Comparison of ENCODE assay signal across 9 cellular contexts in the genomic region with DNA sequence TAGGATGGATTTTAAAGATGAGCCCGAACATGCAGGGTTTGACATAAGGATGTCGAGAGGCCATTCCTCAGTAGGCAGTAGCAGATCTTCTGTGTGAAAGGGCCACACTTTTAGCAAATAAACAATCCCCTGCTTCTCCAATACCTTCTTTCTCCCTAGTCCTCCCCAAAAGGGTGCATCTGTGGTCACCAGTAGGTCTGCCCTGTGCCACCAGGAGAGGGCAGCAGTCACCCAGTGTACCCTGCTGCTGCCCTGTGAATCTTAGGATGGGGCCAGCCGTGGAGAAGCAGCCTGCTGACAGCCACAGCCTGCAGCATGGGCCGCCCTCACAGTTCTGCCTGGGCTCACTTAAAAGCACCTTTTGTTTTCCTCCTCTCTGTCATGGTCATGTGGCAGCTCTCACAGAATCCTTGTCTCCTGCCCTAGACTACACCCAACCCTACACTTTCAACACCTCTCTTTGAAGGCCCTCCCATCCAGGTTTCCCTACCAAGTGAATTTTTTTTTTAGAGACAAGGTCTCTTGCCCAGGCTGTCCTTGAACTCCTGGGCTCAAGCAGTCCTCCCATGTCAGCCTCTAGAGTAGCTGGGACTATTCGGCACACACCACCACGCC. TPM values are rescaled to one million over a fixed set of nuclear protein-coding genes. Genes with fewer than 3 reads are reported as not detected.
DNase-seq lines count a peak whose midpoint lies in the region; ATAC-seq and TF ChIP-seq lines count a peak whose summit lies in the region.
"Not testable (repeated sequence)": the region's sequence is repeated elsewhere in the genome, so short reads cannot be mapped to it uniquely, and the experiment has no call there.
"Had no signal": no experiment of that assay in that cellular context is flagged by ENCODE, and none has a peak within 500 bp of the region (broad histone marks: within the 10 kb centered on the region; RNA-seq: fewer than 3 reads in every experiment).

No MANE protein-coding gene starts in this region.

- H4K20me1 ChIP-seq in OCI-LY7 (ENCODE audit: insufficient read depth, low read length): not testable (repeated sequence)

- not testable (repeated sequence) for H3K9me2 ChIP-seq in OCI-LY7 (ENCODE audit: insufficient read depth, low read length)

- not testable (repeated sequence) for H3K27me3 Mint-ChIP-seq in CD4-positive, CD25-positive, alpha-beta regulatory T cell; naive B cell

- not testable (repeated sequence) for ATAC-seq in CD4-positive, CD25-positive, alpha-beta regulatory T cell (ENCODE audit: low read depth in 2 of 2); foreskin keratinocyte; naive B cell (ENCODE audit: low read depth in 2 of 2)

- not testable (repeated sequence) for H3K9me3 Mint-ChIP-seq in CD4-positive, CD25-positive, alpha-beta regulatory T cell; naive B cell

- H2AFZ ChIP-seq in OCI-LY7 (ENCODE audit: low read length): not testable (repeated sequence)

- not testable (repeated sequence) for H3K4me1 ChIP-seq in CD4-positive, CD25-positive, alpha-beta regulatory T cell (ENCODE audit: control insufficient read depth, insufficient read depth, low read length, poor library complexity, severe bottlenecking); foreskin keratinocyte
- H3K4me1 ChIP-seq in OCI-LY7 (ENCODE audit: insufficient read depth, low read length, poor library complexity, severe bottlenecking): peaks cover 33% of the 10 kb centered on the region

- H3K27me3 ChIP-seq in CD4-positive, CD25-positive, alpha-beta regulatory T cell (ENCODE audit: control insufficient read depth, insufficient read depth, low read length); foreskin keratinocyte: not testable (repeated sequence)

- not testable (repeated sequence) for H3K4me3 ChIP-seq in CD4-positive, CD25-positive, alpha-beta regulatory T cell (ENCODE audit: low read depth, low read length); HFF-Myc (replicated peaks; ENCODE audit: low read depth, low read length); OCI-LY7 (ENCODE audit: low read depth, low read length, poor library complexity, severe bottlenecking)

- H3K4me1 Mint-ChIP-seq in CD4-positive, CD25-positive, alpha-beta regulatory T cell: peaks cover 3 to 15% (median 9%) of the 10 kb centered on the region in 4 donors
- H3K4me1 Mint-ChIP-seq in naive B cell: peaks cover 6 to 21% (median 7%) of the 10 kb centered on the region in 3 donors

- H3K36me3 ChIP-seq in CD4-positive, CD25-positive, alpha-beta regulatory T cell (ENCODE audit: control insufficient read depth, insufficient read depth, low read length); OCI-LY7 (ENCODE audit: insufficient read depth, low read length): not testable (repeated sequence)

- TF ChIP-seq CTCF in HFF-Myc (IDR thresholded peaks at IDR 0.05; ENCODE audit: low read depth, low read length, missing control alignments) (peak; percentile 54), OCI-LY7 (conservative IDR thresholded peaks at IDR 0.05; ENCODE audit: low read length) (peak; percentile 66), foreskin keratinocyte (conservative IDR thresholded peaks at IDR 0.05) (peak; percentile 78)

- CTCF ChIA-PET in OCI-LY7 (lab: Charles Lee; ENCODE audit: unreplicated experiment): not testable (repeated sequence)

- not testable (repeated sequence) for H3K27ac ChIP-seq in CD4-positive, CD25-positive, alpha-beta regulatory T cell (ENCODE audit: insufficient read depth, low read length, poor library complexity, severe bottlenecking); OCI-LY7 (ENCODE audit: low read depth, low read length, poor library complexity, severe bottlenecking); foreskin keratinocyte

- intact Hi-C loops in OCI-LY7 (cut with micrococcal nuclease; ENCODE audit: unreplicated experiment): not testable (repeated sequence)

- H3K9me3 ChIP-seq in CD4-positive, CD25-positive, alpha-beta regulatory T cell (ENCODE audit: control insufficient read depth in 2 of 2, low read length in 2 of 2); OCI-LY7 (ENCODE audit: low read length): not testable (repeated sequence)

- H3K27ac Mint-ChIP-seq in CD4-positive, CD25-positive, alpha-beta regulatory T cell: peak overlapping the region in 1 of 3 donors; percentile 41
- H3K27ac Mint-ChIP-seq in naive B cell: peak overlapping the region in 3 of 6 donors; percentile 20 to 47 (median 21)

- H3K4me2 ChIP-seq in OCI-LY7 (ENCODE audit: low read length): not testable (repeated sequence)

- not testable (repeated sequence) for BruUV-seq in OCI-LY7 (replicated peaks; lab: Mats Ljungman, UMichigan)

- peak overlapping the region in 1 of 4 donors; percentile 82 for H3K4me3 Mint-ChIP-seq in CD4-positive, CD25-positive, alpha-beta regulatory T cell
- peak overlapping the region in 1 of 8 donors; percentile 78 for H3K4me3 Mint-ChIP-seq in naive B cell

- H3K36me3 Mint-ChIP-seq in CD4-positive, CD25-positive, alpha-beta regulatory T cell; naive B cell: not testable (repeated sequence)

- DNase-seq in CD4-positive, CD25-positive, alpha-beta regulatory T cell: peak; percentile 45 to 64 (median 47)
- not testable (repeated sequence) for DNase-seq in HFF-Myc (ENCODE audit: extremely low read depth, low read depth); foreskin keratinocyte
- DNase-seq in OCI-LY7 (ENCODE audit: low spot score): peak; percentile 22
- peak; percentile 63 for DNase-seq in activated CD4-positive, alpha-beta T cell treated with anti-CD3 and anti-CD28 coated beads for 48 hours
- DNase-seq in astrocyte of the hippocampus (ENCODE audit: low read depth, low spot score): peak; percentile 62
- DNase-seq in naive B cell: peak; percentile 53
- peak; percentile 15 to 35 for DNase-seq in stimulated activated CD8-positive, alpha-beta memory T cell treated with anti-CD3 and anti-CD28 coated beads, Interleukin-7, amount 100 ng/mL, for 48 hours (ENCODE audit: extremely low read depth in 1 of 2, low read depth in 1 of 2)

- H3K79me2 ChIP-seq in OCI-LY7 (ENCODE audit: insufficient read depth, low read depth, low read length): not testable (repeated sequence)

- POLR2A ChIA-PET in OCI-LY7 (lab: Charles Lee): not testable (repeated sequence)

RNA-seq across cellular contexts. Expression of a gene that starts 40.3 kb away (rescaled TPM):
- not detected for total RNA-seq in CD4-positive, CD25-positive, alpha-beta regulatory T cell
- not detected for polyA plus RNA-seq in CD4-positive, CD25-positive, alpha-beta regulatory T cell
- not detected in 2 replicates for total RNA-seq in OCI-LY7 (2014; rRNA removed; shearing (Covaris generic))
- total RNA-seq in OCI-LY7 (2022) (not detected in 2 replicates), foreskin keratinocyte (not detected in 2 replicates)
- polyA plus RNA-seq in foreskin keratinocyte (not detected in 2 replicates), naive B cell (ENCODE audit: low read depth in 6 of 6) (not detected)
- total RNA-seq: frontal cortex had no signal
